ENCODE assay signal across 10 cellular contexts in genomic region chr5:128537999-128538248, GRCh38. TPM values are rescaled to one million over a fixed set of nuclear protein-coding genes. Genes with fewer than 3 reads are reported as not detected.
DNase-seq lines count a peak whose midpoint lies in the region; ATAC-seq and TF ChIP-seq lines count a peak whose summit lies in the region.
"Had no signal": no experiment of that assay in that cellular context is flagged by ENCODE, and none has a peak within 500 bp of the region (broad histone marks: within the 10 kb centered on the region; RNA-seq: fewer than 3 reads in every experiment).

Gene FBN2 (minus strand): TSS chr5:128538245. CDS start chr5:128537603, 642 bp downstream.

- TF ChIP-seq POLR2A in Peyer's patch (IDR thresholded peaks at IDR 0.05) (no peak), prostate gland (IDR thresholded peaks at IDR 0.05) (no peak)

- TF ChIP-seq CTCF in CD14-positive monocyte (IDR thresholded peaks at IDR 0.05) = no peak
- TF ChIP-seq CTCF in Peyer's patch (IDR thresholded peaks at IDR 0.05) = no peak
- TF ChIP-seq CTCF in prostate gland (IDR thresholded peaks at IDR 0.05) = no peak

- H3K27ac ChIP-seq in Peyer's patch (peak within 1 kb of the TSS in 1 of 4 donors; percentile 9), prostate gland (no peak within 1 kb of the TSS)

- no peaks in the 10 kb centered on the region for H3K36me3 ChIP-seq in Peyer's patch
- no peaks in the 10 kb centered on the region for H3K36me3 ChIP-seq in prostate gland

- peak within 1 kb of the TSS; percentile 94 to 96 for H3K4me3 Mint-ChIP-seq in CD14-positive monocyte
- H3K4me3 Mint-ChIP-seq: natural killer cell treated with Interleukin-12 subunit alpha and Interleukin-12 subunit beta and Interleukin-15 and Interleukin-18, amount 100 ng/mL, for 72 hours had no signal

- DNase-seq in CD14-positive monocyte (ENCODE audit: low spot score) (no peak), Peyer's patch (no peak), glomerular endothelial cell (ENCODE audit: extremely low read depth, low read depth, low spot score) (no peak), prostate gland (ENCODE audit: low spot score) (no peak), NCI-H82 (lab: John Stamatoyannopoulos, UW) (no peak), NCI-H1105 (lab: John Stamatoyannopoulos, UW) (no peak), NCI-H526 (lab: John Stamatoyannopoulos, UW) (no peak)
- DNase-seq: activated effector memory CD4-positive, alpha-beta T cell treated with anti-CD3 and anti-CD28 coated beads, Interleukin-2, amount 50 U/mL, for 16 hours had no signal

- peaks cover 15 to 16% of the 10 kb centered on the region in 2 donors for H3K36me3 Mint-ChIP-seq in CD14-positive monocyte
- H3K36me3 Mint-ChIP-seq: natural killer cell treated with Interleukin-12 subunit alpha and Interleukin-12 subunit beta and Interleukin-15 and Interleukin-18, amount 100 ng/mL, for 72 hours had no signal

- WGBS in prostate gland = 1% methylated on average over 20 of the region's 26 CpGs

- peak within 1 kb of the TSS; percentile 72 to 95 (median 88) for H3K27ac Mint-ChIP-seq in CD14-positive monocyte
- H3K27ac Mint-ChIP-seq: natural killer cell treated with Interleukin-12 subunit alpha and Interleukin-12 subunit beta and Interleukin-15 and Interleukin-18, amount 100 ng/mL, for 72 hours had no signal

- ATAC-seq in GM21381 (IDR thresholded peaks at IDR 0.05; ENCODE audit: unreplicated experiment) = no peak

- H3K4me1 ChIP-seq in Peyer's patch = peaks cover 0 to 23% (median 0%) of the 10 kb centered on the region in 4 donors
- no peaks in the 10 kb centered on the region for H3K4me1 ChIP-seq in prostate gland (replicated peaks)

- peaks cover 14 to 43% (median 14%) of the 10 kb centered on the region in 3 donors for H3K27me3 Mint-ChIP-seq in CD14-positive monocyte (ENCODE audit: low read depth in 3 of 3)

- H3K4me1 Mint-ChIP-seq in CD14-positive monocyte = peaks cover 24% of the 10 kb centered on the region

- H3K4me3 ChIP-seq in Peyer's patch (peak within 1 kb of the TSS; percentile 18 to 53 (median 38)), prostate gland (peak within 1 kb of the TSS; percentile 38 to 39)

- no peaks in the 10 kb centered on the region for H3K9me3 ChIP-seq in Peyer's patch
- no peaks in the 10 kb centered on the region for H3K9me3 ChIP-seq in prostate gland

- H3K9me3 Mint-ChIP-seq in CD14-positive monocyte = peaks cover 0 to 11% (median under 1%) of the 10 kb centered on the region in 7 donors
- H3K9me3 Mint-ChIP-seq: natural killer cell treated with Interleukin-12 subunit alpha and Interleukin-12 subunit beta and Interleukin-15 and Interleukin-18, amount 100 ng/mL, for 72 hours had no signal

- peaks cover 0 to 20% of the 10 kb centered on the region in 2 donors for H3K27me3 ChIP-seq in Peyer's patch
- H3K27me3 ChIP-seq in prostate gland (replicated peaks; ENCODE audit: insufficient read depth) = no peaks in the 10 kb centered on the region

- intact Hi-C loops in CD14-positive monocyte (cut with micrococcal nuclease) (no loop called here), prostate gland (cut with DNase I) (no loop called here)

RNA-seq across cellular contexts. Expression of gene FBN2, which starts in this region (rescaled TPM):
- polyA plus RNA-seq in CD14-positive monocyte = 1 to 10 TPM in 1 of 2 donors, under 1 TPM in 1; 0.85 to 4.2 TPM
- total RNA-seq in Peyer's patch = 1 to 10 TPM in 2 of 4 donors, under 1 TPM in 2; 0.40 to 3.3 (median 0.99) TPM
- 21.4 and 41.2 TPM in 2 replicates for total RNA-seq in glomerular endothelial cell
- total RNA-seq in prostate gland = 1 to 10 TPM in 1 of 2 donors, under 1 TPM in 1; 0.82 to 6.6 TPM
- total RNA-seq: natural killer cell treated with Interleukin-12 subunit alpha and Interleukin-12 subunit beta and Interleukin-15 and Interleukin-18, amount 100 ng/mL, for 72 hours had no signal
